In genomic region chr6:146857960-146858308, GRCh38 we compare ENCODE assay signal across 1 cellular context.
TF ChIP-seq lines count a peak whose summit lies in the region.

No MANE protein-coding gene starts in this region.

TF ChIP-seq in K562, 482 proteins besides CTCF, POLR2A, EP300 and RAD21 (continued from another document and continues in another):
- TF ChIP-seq CREB5 (CRISPR knock-in tag; IDR thresholded peaks at IDR 0.05): 0 out of 2 replicates have a peak, but pooled peaks have one; percentile 17
- 0 out of 2 replicates have a peak, but pooled peaks have one; percentile 7 for TF ChIP-seq POLR2AphosphoS2 (IDR thresholded peaks at IDR 0.05; ENCODE audit: low read length)
- peak in 1 of 2 experiments; percentile 33; a peak in 1 of 4 replicates for TF ChIP-seq ARNT (IDR thresholded peaks at IDR 0.05)
- peak; percentile 6; the same call in 1 of the 2 replicates for TF ChIP-seq POLR2H (tag; IDR thresholded peaks at IDR 0.05; ENCODE audit: low read depth)
- TF ChIP-seq PREB (CRISPR knock-in tag; IDR thresholded peaks at IDR 0.05): no peak
- TF ChIP-seq ZBTB40 (IDR thresholded peaks at IDR 0.05): peak; percentile 46; the same call in 1 of the 2 replicates
- no peak for TF ChIP-seq ZBTB40 (CRISPR knock-in tag; IDR thresholded peaks at IDR 0.05)
- no peak for TF ChIP-seq ZKSCAN8 (CRISPR knock-in tag; IDR thresholded peaks at IDR 0.05)
- TF ChIP-seq SUPT5H (IDR thresholded peaks at IDR 0.05): peak; percentile 65; the same call in 1 of the 2 replicates
- no peak for TF ChIP-seq ZNF274 (IDR thresholded peaks at IDR 0.05; ENCODE audit: borderline replicate concordance, low read depth, low read length)
- TF ChIP-seq ZNF639 (CRISPR knock-in tag; conservative IDR thresholded peaks at IDR 0.05 in 1 of 2, IDR thresholded peaks at IDR 0.05 in 1 of 2): no peak; a peak in 1 of 4 replicates
- no peak for TF ChIP-seq BRF1 (IDR thresholded peaks at IDR 0.05; ENCODE audit: borderline replicate concordance, extremely low read depth, insufficient read length)
- peak in 1 of 2 experiments; percentile 65; a peak in 2 of 4 replicates for TF ChIP-seq MLLT1 (IDR thresholded peaks at IDR 0.05)
- 0 out of 2 replicates have a peak, but pooled peaks have one; percentile 2 for TF ChIP-seq ZBTB9 (CRISPR knock-in tag; IDR thresholded peaks at IDR 0.05)
- 0 out of 2 replicates have a peak, but pooled peaks have one; percentile 8 for TF ChIP-seq ZNF583 (CRISPR knock-in tag; IDR thresholded peaks at IDR 0.05)
- TF ChIP-seq CREB3 (tag; conservative IDR thresholded peaks at IDR 0.05; ENCODE audit: low read depth): peak; percentile 19; the same call in 1 of the 2 replicates
- TF ChIP-seq GABPA (tag; conservative IDR thresholded peaks at IDR 0.05; ENCODE audit: low read depth): 0 out of 2 replicates have a peak, but pooled peaks have one; percentile 22
- no peak for TF ChIP-seq ZNF655 (CRISPR knock-in tag; IDR thresholded peaks at IDR 0.05)
- TF ChIP-seq TOE1 (IDR thresholded peaks at IDR 0.05; ENCODE audit: borderline replicate concordance): 0 out of 2 replicates have a peak, but pooled peaks have one; percentile 6
- TF ChIP-seq TOE1 (CRISPR knock-in tag; IDR thresholded peaks at IDR 0.05; ENCODE audit: borderline replicate concordance, low read depth): no peak
- TF ChIP-seq HBP1 (CRISPR knock-in tag; IDR thresholded peaks at IDR 0.05): 0 out of 2 replicates have a peak, but pooled peaks have one; percentile 45
- TF ChIP-seq ZNF395 (CRISPR knock-in tag; IDR thresholded peaks at IDR 0.05): no peak; the same call in 1 of the 2 replicates
